In genomic region chrX:427812-428725, GRCh38 we compare ENCODE assay signal across 9 cellular contexts. TPM values are rescaled to one million over a fixed set of nuclear protein-coding genes. Genes with fewer than 3 reads are reported as not detected.
DNase-seq lines count a peak whose midpoint lies in the region; ATAC-seq and TF ChIP-seq lines count a peak whose summit lies in the region.
"Had no signal": no experiment of that assay in that cellular context is flagged by ENCODE, and none has a peak within 500 bp of the region (broad histone marks: within the 10 kb centered on the region; RNA-seq: fewer than 3 reads in every experiment).

No MANE protein-coding gene starts in this region.

- no peaks in the 10 kb centered on the region for H4K20me1 ChIP-seq in HCT116 (ENCODE audit: insufficient read depth)

- intact Hi-C loops in HCT116 (cut with micrococcal nuclease) = loop anchor here (5.0 kb wide), 1 partner anchor 694 kb away; no protein-coding TSS in a partner anchor

- H3K4me2 ChIP-seq in HCT116 (ENCODE audit: low read length) = no peak overlapping the region

- H3K9me2 ChIP-seq in HCT116 (ENCODE audit: insufficient read depth) = no peaks in the 10 kb centered on the region

- H3K27ac ChIP-seq in HCT116 (ENCODE audit: low read depth, low read length) = no peak overlapping the region
- H3K27ac ChIP-seq in mesodermal cell (ENCODE audit: low read depth, low read length, severe bottlenecking) = no peak overlapping the region

- H2AFZ ChIP-seq in HCT116 (ENCODE audit: low read depth, low read length, poor library complexity, severe bottlenecking) = no peak overlapping the region

- H3K36me3 Mint-ChIP-seq in activated naive CD4-positive, alpha-beta T cell treated with anti-CD3 and anti-CD28 coated beads, Interleukin-2, amount 50 U/mL, for 72 hours = peaks cover 0 to 4% of the 10 kb centered on the region in 2 donors

- H3K4me3 ChIP-seq in HCT116 (replicated peaks in 1 of 2; ENCODE audit: low read depth in 1 of 2, low read length in 2 of 2) = no peak overlapping the region
- H3K4me3 ChIP-seq in mesodermal cell (ENCODE audit: extremely low read depth, insufficient read depth, low read length, poor library complexity, severe bottlenecking) = peak overlapping the region; percentile 25

- no peaks in the 10 kb centered on the region for H3K9me3 ChIP-seq in HCT116 (ENCODE audit: control insufficient read depth in 1 of 2, insufficient read depth in 1 of 2, low read depth in 1 of 2, low read length in 2 of 2)
- H3K9me3 ChIP-seq in mesodermal cell (ENCODE audit: control insufficient read depth, low read length) = no peaks in the 10 kb centered on the region

- no TSS peak for BruUV-seq in HCT116 (replicated peaks; lab: Mats Ljungman, UMichigan)

- peak; percentile 44 for ATAC-seq in HCT116
- peak; percentile 28 to 43 for ATAC-seq in activated naive CD4-positive, alpha-beta T cell treated with anti-CD3 and anti-CD28 coated beads, Interleukin-2, amount 50 U/mL, for 72 hours
- ATAC-seq in omental fat pad (ENCODE audit: low FRiP score) = no peak
- ATAC-seq in HG02973 (IDR thresholded peaks at IDR 0.05; ENCODE audit: unreplicated experiment) = no peak
- ATAC-seq: left colon had no signal

- peak; percentile 48 for TF ChIP-seq RAD21 in HCT116 (IDR thresholded peaks at IDR 0.05; ENCODE audit: low read depth)

- H3K9ac ChIP-seq in HCT116 (ENCODE audit: low read length) = no peak overlapping the region

- CTCF ChIA-PET in HCT116 (lab: Charles Lee) = no interaction called here

- peak overlapping the region in 1 of 2 donors; percentile 37 for H3K27ac Mint-ChIP-seq in activated naive CD4-positive, alpha-beta T cell treated with anti-CD3 and anti-CD28 coated beads, Interleukin-2, amount 50 U/mL, for 72 hours

- H3K4me1 ChIP-seq in HCT116 (ENCODE audit: control insufficient read depth in 1 of 2, insufficient read depth in 2 of 2, low read length in 2 of 2) (no peaks in the 10 kb centered on the region), mesodermal cell (ENCODE audit: control insufficient read depth, insufficient read depth, low read length, poor library complexity, severe bottlenecking) (peaks cover 12% of the 10 kb centered on the region)

- no peaks in the 10 kb centered on the region for H3K79me2 ChIP-seq in HCT116 (ENCODE audit: insufficient read depth, low read length)

- TF ChIP-seq CTCF in HCT116 (IDR thresholded peaks at IDR 0.05 in 2 of 3, conservative IDR thresholded peaks at IDR 0.05 in 1 of 3; ENCODE audit: borderline replicate concordance in 1 of 3, insufficient read depth in 1 of 3, low read depth in 2 of 3, low read length in 2 of 3) (peak in 2 of 3 experiments; percentile 17 to 25; a peak in 3 of 6 replicates), omental fat pad (IDR thresholded peaks at IDR 0.05) (no peak)

- DNase-seq in AG08396 (ENCODE audit: low spot score) (peak; percentile 57), HCT116 (ENCODE audit: low read depth, low spot score) (no peak), omental fat pad (ENCODE audit: low spot score) (no peak), inferior parietal cortex (ENCODE audit: extremely low spot score) (no peak), NCI-H1436 (lab: John Stamatoyannopoulos, UW) (no peak)
- peak in 1 of 2 donors; percentile 9 for DNase-seq in activated naive CD4-positive, alpha-beta T cell treated with anti-CD3 and anti-CD28 coated beads, Interleukin-2, amount 50 U/mL, for 72 hours (ENCODE audit: low spot score in 2 of 2)
- DNase-seq: left colon had no signal

- TF ChIP-seq POLR2A in HCT116 (IDR thresholded peaks at IDR 0.05; ENCODE audit: borderline replicate concordance, extremely low read depth, insufficient read depth, insufficient read length) = no peak

- 18 to 26% methylated on average over 35 to 40 of the region's 56 CpGs for WGBS in mesodermal cell (ENCODE audit: insufficient coverage in 2 of 2), 2 experiments

- RAD21 ChIA-PET in HCT116 (lab: Charles Lee; ENCODE audit: low non-redundant PET in 1 of 2, low total read pairs in 2 of 2, uncharacterized antibody in 2 of 2, unreplicated experiment in 2 of 2) = no interaction called here

- POLR2A ChIA-PET in HCT116 (lab: Charles Lee) = no interaction called here

- no peaks in the 10 kb centered on the region for H3K9me3 Mint-ChIP-seq in activated naive CD4-positive, alpha-beta T cell treated with anti-CD3 and anti-CD28 coated beads, Interleukin-2, amount 50 U/mL, for 72 hours

- H3K36me3 ChIP-seq in HCT116 (ENCODE audit: control insufficient read depth in 1 of 2, insufficient read depth in 2 of 2, low read length in 2 of 2) (no peaks in the 10 kb centered on the region), mesodermal cell (ENCODE audit: control insufficient read depth, insufficient read depth, low read length) (no peaks in the 10 kb centered on the region)

- no peaks in the 10 kb centered on the region for H3K27me3 ChIP-seq in HCT116 (ENCODE audit: insufficient read depth, low read length)

TF ChIP-seq in HCT116, 20 proteins besides CTCF, POLR2A, EP300 and RAD21:
- TF ChIP-seq SRF (IDR thresholded peaks at IDR 0.05; ENCODE audit: low read depth) (no peak), SP1 (IDR thresholded peaks at IDR 0.05; ENCODE audit: low read depth) (no peak)

RNA-seq across cellular contexts. Expression of gene PPP2R3B, which starts 41.4 kb away (rescaled TPM):
- total RNA-seq in HCT116 (2021; ENCODE audit: unreplicated experiment) (19.1 TPM), omental fat pad (10 to 100 TPM in 1 of 4 donors, 1 to 10 TPM in 3; 4.5 to 12.0 (median 5.7) TPM)
- 12.7 and 17.6 TPM in 2 replicates for polyA plus RNA-seq in HCT116 (2012)
- total RNA-seq in activated naive CD4-positive, alpha-beta T cell treated with anti-CD3 and anti-CD28 coated beads, Interleukin-2, amount 50 U/mL, for 72 hours = 10 to 100 TPM; 23.9 to 37.8 TPM
- polyA plus RNA-seq in mesodermal cell (2013, experiment 1 of 2) = 65.9 TPM
- 55.8 TPM for polyA plus RNA-seq in mesodermal cell (2013, experiment 2 of 2)

Comparison
In these comparisons a context has a peak if more than half of its experiments do, and no peak if none do; other contexts are left out.
1. ATAC-seq: peak in HCT116 (single experiment) and activated naive CD4-positive, alpha-beta T cell treated with anti-CD3 and anti-CD28 coated beads, Interleukin-2, amount 50 U/mL, for 72 hours (2 of 2); none in omental fat pad (single experiment) and HG02973 (single experiment).
2. CTCF ChIP-seq: peak in HCT116 (2 of 3); none in omental fat pad (0 of 3).